Comparison of ENCODE assay signal across 8 cellular contexts in genomic region chr3:111715911-111716523, GRCh38. TPM values are rescaled to one million over a fixed set of nuclear protein-coding genes. Genes with fewer than 3 reads are reported as not detected.
DNase-seq lines count a peak whose midpoint lies in the region; ATAC-seq and TF ChIP-seq lines count a peak whose summit lies in the region.

No MANE protein-coding gene starts in this region.

- intact Hi-C loops in A673 (cut with micrococcal nuclease; ENCODE audit: unreplicated experiment), result loop anchor here (1.0 to 2.0 kb wide), 3 partner anchors 47 to 327 kb away; no protein-coding TSS in a partner anchor

- H3K4me1 ChIP-seq in A673 (ENCODE audit: insufficient read depth, low read length, poor library complexity, severe bottlenecking) (no peaks in the 10 kb centered on the region), hepatocyte (ENCODE audit: insufficient read depth) (no peaks in the 10 kb centered on the region), thoracic aorta (ENCODE audit: control insufficient read depth in 1 of 2, low read depth in 2 of 2) (peaks cover 3 to 21% of the 10 kb centered on the region in 2 donors)

- 85% methylated on average over 7 of the region's 7 CpGs for WGBS in hepatocyte (ENCODE audit: low lambda C conversion rate, missing lambda C conversion rate)

- no peak overlapping the region for H3K4me2 ChIP-seq in hepatocyte

- no peak overlapping the region for H3K4me3 ChIP-seq in A673 (ENCODE audit: low read depth, low read length, poor library complexity, severe bottlenecking)
- no peak overlapping the region for H3K4me3 ChIP-seq in hepatocyte
- H3K4me3 ChIP-seq in thoracic aorta, result no peak overlapping the region

- peak; percentile 83 for DNase-seq in A673 (ENCODE audit: low spot score)
- peak; percentile 52 for DNase-seq in GM03348 (ENCODE audit: low spot score)
- DNase-seq in NCI-H1105 (lab: John Stamatoyannopoulos, UW), result peak; percentile 16
- peak; percentile 62 for DNase-seq in activated naive CD4-positive, alpha-beta T cell treated with Interleukin-2 at 50 U/mL for 16 hours
- peak; percentile 67 for DNase-seq in hepatocyte (ENCODE audit: low spot score)
- no peak for DNase-seq in thoracic aorta (ENCODE audit: low spot score)
- DNase-seq in NCI-H2196 treated with DMSO at 0.1 percent for 48 hours (lab: John Stamatoyannopoulos, UW; ENCODE audit: unreplicated experiment), result no peak
- DNase-seq in SW480 (ENCODE audit: low spot score), result no peak

- H3K27ac ChIP-seq in A673 (ENCODE audit: low read depth, low read length, poor library complexity, severe bottlenecking) (no peak overlapping the region), hepatocyte (no peak overlapping the region), thoracic aorta (no peak overlapping the region)

- H3K27me3 ChIP-seq in A673 (replicated peaks; ENCODE audit: insufficient read depth, low read depth, low read length, poor library complexity) (no peaks in the 10 kb centered on the region), hepatocyte (no peaks in the 10 kb centered on the region), thoracic aorta (replicated peaks; ENCODE audit: insufficient read depth) (no peaks in the 10 kb centered on the region)

- H3K36me3 ChIP-seq in A673 (ENCODE audit: insufficient read depth, low read length, poor library complexity, severe bottlenecking) (no peaks in the 10 kb centered on the region), hepatocyte (replicated peaks; ENCODE audit: insufficient read depth, low read depth) (no peaks in the 10 kb centered on the region), thoracic aorta (no peaks in the 10 kb centered on the region)

- H4K20me1 ChIP-seq in hepatocyte (ENCODE audit: insufficient read depth, poor library complexity, severe bottlenecking), result no peaks in the 10 kb centered on the region

- POLR2A ChIA-PET in A673 (lab: Charles Lee; ENCODE audit: low non-redundant PET), result no interaction called here

- H2AFZ ChIP-seq in hepatocyte, result no peak overlapping the region

- TF ChIP-seq CTCF in A673 (conservative IDR thresholded peaks at IDR 0.05; ENCODE audit: low read depth, low read length), result peak; percentile 72
- TF ChIP-seq CTCF in hepatocyte (IDR thresholded peaks at IDR 0.05; ENCODE audit: poor library complexity), result peak; percentile 46
- TF ChIP-seq CTCF in thoracic aorta (IDR thresholded peaks at IDR 0.05), result peak; percentile 54

- no TSS peak for BruUV-seq in A673 (replicated peaks; lab: Mats Ljungman, UMichigan)

- H3K9me3 ChIP-seq in A673 (ENCODE audit: low read depth, low read length, poor library complexity, severe bottlenecking) (no peaks in the 10 kb centered on the region), hepatocyte (ENCODE audit: low read depth) (no peaks in the 10 kb centered on the region), thoracic aorta (no peaks in the 10 kb centered on the region)

- H3K79me2 ChIP-seq in hepatocyte, result no peaks in the 10 kb centered on the region

- ATAC-seq in thoracic aorta (ENCODE audit: insufficient number of reproducible peaks, low FRiP score, low read depth), result no peak

- no peaks in the 10 kb centered on the region for H3K9me2 ChIP-seq in hepatocyte (replicated peaks; ENCODE audit: insufficient read depth)

- CTCF ChIA-PET in A673 (lab: Charles Lee), result interaction anchor here (0.6 to 3.4 kb wide), 8 partner anchors 47 to 327 kb away, joined by 3 to 35 read pairs (median 8); no protein-coding TSS in a partner anchor

RNA-seq across cellular contexts. Expression of gene PLCXD2, which starts 41.5 kb away (rescaled TPM):
- total RNA-seq in A673 (2021) (0.67 and 0.98 TPM in 2 replicates), hepatocyte (6.2 and 12.4 TPM in 2 replicates), thoracic aorta (under 1 TPM; 0.54 to 0.78 TPM)
- polyA plus RNA-seq in hepatocyte, result 12.1 and 15.6 TPM in 2 replicates

Comparison
In these comparisons a context has a peak if more than half of its experiments do, and no peak if none do; other contexts are left out.
1. DNase-seq: peak in A673 (single experiment), GM03348 (single experiment), NCI-H1105 (single experiment), activated naive CD4-positive, alpha-beta T cell treated with Interleukin-2 at 50 U/mL for 16 hours (single experiment) and hepatocyte (single experiment); none in thoracic aorta (single experiment), NCI-H2196 treated with DMSO at 0.1 percent for 48 hours (single experiment) and SW480 (single experiment).
2. Peak in every context shown above with its lines, with median percentiles within 50 percentile points of each other: CTCF ChIP-seq.